ENCODE assay signal across 21 cellular contexts in genomic region chr5:56688402-56688801, GRCh38.
DNase-seq lines count a peak whose midpoint lies in the region; ATAC-seq, FAIRE-seq and TF ChIP-seq lines count a peak whose summit lies in the region.
"Had no signal": no experiment of that assay in that cellular context is flagged by ENCODE, and none has a peak within 500 bp of the region (broad histone marks: within the 10 kb centered on the region; RNA-seq: fewer than 3 reads in every experiment).

No MANE protein-coding gene starts in this region.

- H3K27ac Mint-ChIP-seq in stimulated activated memory B cell treated with anti-CD40 and anti-IgM and Interleukin-4, amounts not matched to agents 10 μg/mL and 1 μg/mL and 100 μg/mL, for 72 hours: peak overlapping the region; percentile 83
- H3K27ac Mint-ChIP-seq: endodermal cell had no signal

- H3K4me3 ChIP-seq in heart left ventricle: no peak overlapping the region
- no peak overlapping the region for H3K4me3 ChIP-seq in bronchial epithelial cell (ENCODE audit: low read depth, low read length)
- H3K4me3 ChIP-seq in SJCRH30: no peak overlapping the region
- H3K4me3 ChIP-seq: colonic mucosa, upper lobe of right lung had no signal

- H3K36me3 Mint-ChIP-seq in stimulated activated memory B cell treated with anti-CD40 and anti-IgM and Interleukin-4, amounts not matched to agents 10 μg/mL and 1 μg/mL and 100 μg/mL, for 72 hours: peaks cover 10% of the 10 kb centered on the region

- peak; percentile 32 for FAIRE-seq in bronchial epithelial cell (lab: Jason Lieb, UNC)
- FAIRE-seq: H54 had no signal

- peak; percentile 19 for ATAC-seq in left ventricle myocardium superior
- ATAC-seq in heart left ventricle: no peak
- no peak for ATAC-seq in stimulated activated memory B cell treated with anti-CD40 and anti-IgM and Interleukin-4, amounts not matched to agents 10 μg/mL and 1 μg/mL and 100 μg/mL, for 72 hours
- no peak for ATAC-seq in stimulated activated naive CD8-positive, alpha-beta T cell treated with anti-CD3 and anti-CD28 coated beads, Interleukin-15, Interleukin-2, amounts not matched to agents 100 U/mL and 50 U/mL, for 24 hours
- ATAC-seq: upper lobe of right lung had no signal

- H3K27me3 ChIP-seq in heart left ventricle: no peaks in the 10 kb centered on the region
- H3K27me3 ChIP-seq in bronchial epithelial cell (ENCODE audit: control insufficient read depth, insufficient read depth, low read length): peaks cover 2% of the 10 kb centered on the region
- no peaks in the 10 kb centered on the region for H3K27me3 ChIP-seq in SJCRH30
- H3K27me3 ChIP-seq: brain microvascular endothelial cell, colonic mucosa, upper lobe of right lung had no signal

- intact Hi-C loops in left ventricle myocardium superior (cut with micrococcal nuclease) (no loop called here), heart left ventricle (cut with DNase I) (no loop called here)

- H3K4me1 ChIP-seq in heart left ventricle (peaks cover 0 to 52% (median 0%) of the 10 kb centered on the region in 12 donors), SJCRH30 (no peaks in the 10 kb centered on the region)
- H3K4me1 ChIP-seq: colonic mucosa had no signal

- H3K36me3 ChIP-seq in heart left ventricle (no peaks in the 10 kb centered on the region), bronchial epithelial cell (ENCODE audit: control insufficient read depth, insufficient read depth, low read length) (no peaks in the 10 kb centered on the region), SJCRH30 (no peaks in the 10 kb centered on the region)
- H3K36me3 ChIP-seq: brain microvascular endothelial cell, colonic mucosa, upper lobe of right lung had no signal

- H3K27me3 Mint-ChIP-seq in stimulated activated memory B cell treated with anti-CD40 and anti-IgM and Interleukin-4, amounts not matched to agents 10 μg/mL and 1 μg/mL and 100 μg/mL, for 72 hours: no peaks in the 10 kb centered on the region

- peaks cover 87% of the 10 kb centered on the region for H3K4me1 Mint-ChIP-seq in stimulated activated memory B cell treated with anti-CD40 and anti-IgM and Interleukin-4, amounts not matched to agents 10 μg/mL and 1 μg/mL and 100 μg/mL, for 72 hours

- H3K9me3 ChIP-seq in heart left ventricle (no peaks in the 10 kb centered on the region), SJCRH30 (replicated peaks) (no peaks in the 10 kb centered on the region)
- H3K9me3 ChIP-seq: colonic mucosa, upper lobe of right lung had no signal

- H3K27ac ChIP-seq in heart left ventricle: no peak overlapping the region
- H3K27ac ChIP-seq in SJCRH30: no peak overlapping the region
- H3K27ac ChIP-seq: brain microvascular endothelial cell, colonic mucosa, upper lobe of right lung had no signal

- no peak for TF ChIP-seq POLR2A in heart left ventricle (IDR thresholded peaks at IDR 0.05)

- no peak overlapping the region for H3K4me3 Mint-ChIP-seq in stimulated activated memory B cell treated with anti-CD40 and anti-IgM and Interleukin-4, amounts not matched to agents 10 μg/mL and 1 μg/mL and 100 μg/mL, for 72 hours
- H3K4me3 Mint-ChIP-seq: activated T-helper 1 cell treated with anti-CD3 and anti-CD28 coated beads, Interleukin-12 subunit alpha, Interleukin-12 subunit beta, Interleukin-2, Interleukin-4 antibody, amounts not matched to agents 30 ng/mL and 10 ng/mL and 1 ng/mL, durations not matched to agents 14 hours and 24 hours and 36 hours; endodermal cell had no signal

- TF ChIP-seq CTCF in heart left ventricle (IDR thresholded peaks at IDR 0.05) (no peak), bronchial epithelial cell (IDR thresholded peaks at IDR 0.05; ENCODE audit: insufficient read depth, low read length, severe bottlenecking) (no peak)

- DNase-seq in left ventricle myocardium superior: no peak
- no peak for DNase-seq in heart left ventricle
- DNase-seq in OCI-M1 (lab: John Stamatoyannopoulos, UW): peak; percentile 24
- DNase-seq in bronchial epithelial cell (ENCODE audit: low read depth): no peak
- DNase-seq in GF-D8 (lab: John Stamatoyannopoulos, UW): no peak
- DNase-seq in SJCRH30: no peak
- no peak for DNase-seq in stimulated activated naive CD8-positive, alpha-beta T cell treated with anti-CD3 and anti-CD28 coated beads, Interleukin-15, Interleukin-2, amounts not matched to agents 100 U/mL and 50 U/mL, for 24 hours
- DNase-seq: brain microvascular endothelial cell, colonic mucosa, endodermal cell, IMR-90, mesenchymal stem cell, NCI-H1105 treated with DMSO at 0.1 percent for 48 hours, NCI-H2107, NCI-H524 treated with DMSO at 0.1 percent for 48 hours, substantia nigra, T1000, upper lobe of right lung had no signal

- 45 to 82% (median 75%) methylated on average over 1 of the region's 1 CpG for WGBS in heart left ventricle, 4 donors

- H3K9me3 Mint-ChIP-seq in stimulated activated memory B cell treated with anti-CD40 and anti-IgM and Interleukin-4, amounts not matched to agents 10 μg/mL and 1 μg/mL and 100 μg/mL, for 72 hours: peaks cover 3% of the 10 kb centered on the region
- H3K9me3 Mint-ChIP-seq: activated T-helper 1 cell treated with anti-CD3 and anti-CD28 coated beads, Interleukin-12 subunit alpha, Interleukin-12 subunit beta, Interleukin-2, Interleukin-4 antibody, amounts not matched to agents 30 ng/mL and 10 ng/mL and 1 ng/mL, durations not matched to agents 14 hours and 24 hours and 36 hours; endodermal cell had no signal
